8 cellular contexts compared by ENCODE assay signal in the genomic region with DNA sequence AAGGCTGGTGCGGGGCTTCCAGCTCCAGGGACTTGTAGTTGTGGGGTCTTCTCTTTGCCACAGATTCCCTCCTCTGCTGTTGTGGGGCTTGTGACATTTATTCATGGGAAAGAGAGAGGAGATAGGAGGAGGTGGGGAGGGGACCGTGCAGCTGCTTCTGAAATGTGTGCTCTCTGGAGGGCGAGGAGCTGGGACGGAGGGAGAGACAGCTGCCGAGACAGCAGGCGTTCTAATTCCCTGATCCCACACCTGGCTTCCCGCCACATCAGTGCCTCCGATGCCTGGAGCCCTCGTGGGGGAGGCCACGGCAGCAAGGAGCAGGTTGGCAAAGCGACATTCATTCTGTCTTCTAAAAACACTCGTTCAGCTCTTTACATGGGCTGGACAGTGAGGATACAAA.
A peak's percentile ranks its signal among the peaks of the same experiment; 100 is the strongest.
DNase-seq lines count a peak whose midpoint lies in the region; ATAC-seq and TF ChIP-seq lines count a peak whose summit lies in the region.

No MANE protein-coding gene starts in this region.

- H3K9me3 ChIP-seq in effector memory CD4-positive, alpha-beta T cell (ENCODE audit: control insufficient read depth, low read length) = no peaks in the 10 kb centered on the region
- H3K9me3 ChIP-seq in OCI-LY7 (ENCODE audit: low read length) = no peaks in the 10 kb centered on the region

- no peak for ATAC-seq in GM21423 (IDR thresholded peaks at IDR 0.05; ENCODE audit: unreplicated experiment)

- no peaks in the 10 kb centered on the region for H3K9me2 ChIP-seq in OCI-LY7 (ENCODE audit: insufficient read depth, low read length)

- intact Hi-C loops in OCI-LY7 (cut with micrococcal nuclease; ENCODE audit: unreplicated experiment) = no loop called here

- TF ChIP-seq CTCF in OCI-LY7 (conservative IDR thresholded peaks at IDR 0.05; ENCODE audit: low read length) = no peak

- H3K27ac ChIP-seq in effector memory CD4-positive, alpha-beta T cell (ENCODE audit: insufficient read depth, low read length, poor library complexity, severe bottlenecking) = no peak overlapping the region
- no peak overlapping the region for H3K27ac ChIP-seq in OCI-LY7 (ENCODE audit: low read depth, low read length, poor library complexity, severe bottlenecking)

- peak; percentile 74 for DNase-seq in NCI-H146 treated with DMSO at 0.1 percent for 48 hours (lab: John Stamatoyannopoulos, UW; ENCODE audit: unreplicated experiment)
- DNase-seq in anterior cingulate cortex (lab: John Stamatoyannopoulos, UW) = peak in 32 of 58 donors; percentile 12 to 62 (median 34)
- DNase-seq in left kidney (ENCODE audit: low read depth, low spot score) = peak; percentile 31
- DNase-seq in superior temporal gyrus (ENCODE audit: extremely low spot score) = peak; percentile 49
- DNase-seq in effector memory CD4-positive, alpha-beta T cell = no peak
- DNase-seq in OCI-LY7 (ENCODE audit: low spot score) = no peak
- no peak for DNase-seq in COLO829 (ENCODE audit: low spot score)

- no peaks in the 10 kb centered on the region for H4K20me1 ChIP-seq in OCI-LY7 (ENCODE audit: insufficient read depth, low read length)

- H3K4me3 ChIP-seq in effector memory CD4-positive, alpha-beta T cell (ENCODE audit: insufficient read depth, low read depth, low read length, poor library complexity, severe bottlenecking) = no peak overlapping the region
- H3K4me3 ChIP-seq in OCI-LY7 (ENCODE audit: low read depth, low read length, poor library complexity, severe bottlenecking) = no peak overlapping the region

- H2AFZ ChIP-seq in OCI-LY7 (ENCODE audit: low read length) = no peak overlapping the region

- CTCF ChIA-PET in OCI-LY7 (lab: Charles Lee; ENCODE audit: unreplicated experiment) = no interaction called here

- BruUV-seq in OCI-LY7 (replicated peaks; lab: Mats Ljungman, UMichigan) = no TSS peak

- POLR2A ChIA-PET in OCI-LY7 (lab: Charles Lee) = interaction anchor here (0.9 kb wide), 1 partner anchor 34 kb away, joined by 5 read pairs; no protein-coding TSS in a partner anchor

- no peaks in the 10 kb centered on the region for H3K4me1 ChIP-seq in effector memory CD4-positive, alpha-beta T cell (ENCODE audit: control insufficient read depth, insufficient read depth, low read length, poor library complexity, severe bottlenecking)
- no peaks in the 10 kb centered on the region for H3K4me1 ChIP-seq in OCI-LY7 (ENCODE audit: insufficient read depth, low read length, poor library complexity, severe bottlenecking)

- H3K36me3 ChIP-seq in effector memory CD4-positive, alpha-beta T cell (ENCODE audit: control insufficient read depth, insufficient read depth, low read length) = no peaks in the 10 kb centered on the region
- H3K36me3 ChIP-seq in OCI-LY7 (ENCODE audit: insufficient read depth, low read length) = no peaks in the 10 kb centered on the region

- no peaks in the 10 kb centered on the region for H3K79me2 ChIP-seq in OCI-LY7 (ENCODE audit: insufficient read depth, low read depth, low read length)

- H3K4me2 ChIP-seq in OCI-LY7 (ENCODE audit: low read length) = no peak overlapping the region

- peaks cover 5% of the 10 kb centered on the region for H3K27me3 ChIP-seq in effector memory CD4-positive, alpha-beta T cell (replicated peaks; ENCODE audit: control insufficient read depth, insufficient read depth, low read length, poor library complexity, severe bottlenecking)

Comparison
In these comparisons a context has a peak if more than half of its experiments do, and no peak if none do; other contexts are left out.
1. DNase-seq: peak in NCI-H146 treated with DMSO at 0.1 percent for 48 hours (single experiment), anterior cingulate cortex (32 of 58), left kidney (single experiment) and superior temporal gyrus (single experiment); none in effector memory CD4-positive, alpha-beta T cell (0 of 3), OCI-LY7 (single experiment) and COLO829 (single experiment).